Comparison of ENCODE assay signal across 10 cellular contexts in the genomic region with DNA sequence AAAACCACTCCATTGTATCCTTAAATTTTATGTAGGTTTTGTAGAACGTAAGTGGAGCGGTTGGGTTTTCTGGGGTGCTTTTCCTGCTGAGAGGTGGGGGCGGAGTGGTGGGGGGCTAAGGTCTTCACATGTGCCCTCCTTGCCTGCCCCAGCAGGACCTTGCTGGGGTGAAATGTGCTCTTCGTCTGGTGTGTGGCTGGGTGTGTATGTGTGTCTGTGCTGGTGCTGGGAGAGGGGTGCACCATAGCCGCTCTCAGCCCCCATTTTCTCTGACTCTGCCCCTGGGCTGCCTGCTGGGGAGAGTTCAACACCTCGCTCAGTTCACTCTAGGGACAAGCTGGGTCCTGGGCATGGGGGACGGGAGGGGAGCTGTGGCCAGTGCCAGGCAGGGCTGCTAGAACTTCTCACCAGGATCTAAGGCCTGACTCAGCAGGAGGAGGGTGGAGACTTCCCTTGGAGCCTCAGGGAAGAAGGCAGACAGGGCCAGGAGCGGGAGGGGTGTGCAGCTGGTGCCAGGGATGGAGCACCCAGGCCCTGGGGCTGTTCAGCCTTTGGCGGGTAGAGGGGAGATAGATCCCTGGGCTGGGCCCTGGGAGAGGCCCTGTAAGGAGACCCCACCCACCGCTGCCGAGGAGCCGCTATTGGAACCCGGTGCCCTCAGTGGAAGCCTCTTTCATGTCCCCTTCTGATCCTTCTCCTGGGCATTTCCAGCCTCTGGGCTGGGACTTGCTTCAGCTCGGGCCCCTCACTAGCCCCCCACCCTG. TPM values are rescaled to one million over a fixed set of nuclear protein-coding genes. Genes with fewer than 3 reads are reported as not detected.
DNase-seq lines count a peak whose midpoint lies in the region; ATAC-seq and TF ChIP-seq lines count a peak whose summit lies in the region.
"Had no signal": no experiment of that assay in that cellular context is flagged by ENCODE, and none has a peak within 500 bp of the region (broad histone marks: within the 10 kb centered on the region; RNA-seq: fewer than 3 reads in every experiment).

No MANE protein-coding gene starts in this region.

- H3K27ac Mint-ChIP-seq in neural progenitor cell: no peak overlapping the region
- H3K27ac Mint-ChIP-seq: H9 had no signal

- H3K4me2 ChIP-seq in PC-3 (ENCODE audit: low read length) (peak overlapping the region; percentile 35), neural progenitor cell (no peak overlapping the region)

- H3K9ac ChIP-seq in PC-3 (ENCODE audit: low read length) (no peak overlapping the region), neural progenitor cell (no peak overlapping the region)

- peak overlapping the region; percentile 36 for H3K4me3 Mint-ChIP-seq in neural progenitor cell

- H3K36me3 ChIP-seq in PC-3 (ENCODE audit: low read depth, low read length) (no peaks in the 10 kb centered on the region), neural progenitor cell (no peaks in the 10 kb centered on the region)
- H3K36me3 ChIP-seq: vagina had no signal

- POLR2A ChIA-PET in PC-3 (lab: Charles Lee; ENCODE audit: unreplicated experiment): no interaction called here

- BruUV-seq in PC-3 (replicated peaks; lab: Mats Ljungman, UMichigan): no TSS peak

- no peaks in the 10 kb centered on the region for H3K36me3 Mint-ChIP-seq in neural progenitor cell

- H2AFZ ChIP-seq in PC-3 (ENCODE audit: low read length) (0 out of 2 replicates have a peak overlapping the region, but pooled peaks have one; percentile 9), neural progenitor cell (replicated peaks) (no peak overlapping the region)

- H3F3A ChIP-seq in PC-3 (ENCODE audit: low read length, unreplicated experiment): peaks cover 5% of the 10 kb centered on the region
- H3F3A ChIP-seq in neural progenitor cell (ENCODE audit: low read depth): peaks cover 23% of the 10 kb centered on the region

- peaks cover 6% of the 10 kb centered on the region for H3K4me1 Mint-ChIP-seq in neural progenitor cell

- no peak for TF ChIP-seq CTCF in PC-3 (conservative IDR thresholded peaks at IDR 0.05; ENCODE audit: low read depth, low read length)
- TF ChIP-seq CTCF in neural progenitor cell (IDR thresholded peaks at IDR 0.05): no peak

- ATAC-seq in PC-3 (peak; percentile 91), GM21381 (IDR thresholded peaks at IDR 0.05; ENCODE audit: unreplicated experiment) (no peak), GM18519 (IDR thresholded peaks at IDR 0.05; ENCODE audit: low FRiP score, unreplicated experiment) (no peak), GM19328 (IDR thresholded peaks at IDR 0.05; ENCODE audit: unreplicated experiment) (no peak)

- CTCF ChIA-PET in PC-3 (lab: Charles Lee): interaction anchor here (0.5 to 0.7 kb wide), 2 partner anchors 9 to 172 kb away, joined by 3 read pairs; no protein-coding TSS in a partner anchor

- H3K79me2 ChIP-seq in PC-3 (ENCODE audit: low read length): no peaks in the 10 kb centered on the region
- H3K79me2 ChIP-seq in neural progenitor cell (ENCODE audit: low read depth): no peaks in the 10 kb centered on the region

- no peaks in the 10 kb centered on the region for H3K9me3 Mint-ChIP-seq in neural progenitor cell

- H4K20me1 ChIP-seq in PC-3 (ENCODE audit: low read length): no peaks in the 10 kb centered on the region
- H4K20me1 ChIP-seq in neural progenitor cell (ENCODE audit: low read depth): peaks cover 19% of the 10 kb centered on the region

- H3K4me3 ChIP-seq in PC-3 (ENCODE audit: low read length) (no peak overlapping the region), neural progenitor cell (no peak overlapping the region)
- H3K4me3 ChIP-seq: vagina had no signal

- H3K9me3 ChIP-seq in PC-3 (ENCODE audit: low read length): no peaks in the 10 kb centered on the region
- no peaks in the 10 kb centered on the region for H3K9me3 ChIP-seq in neural progenitor cell (ENCODE audit: low read depth)
- H3K9me3 ChIP-seq: vagina had no signal

- H3K27ac ChIP-seq in PC-3 (ENCODE audit: low read length) (peak overlapping the region; percentile 31), epithelial cell of prostate (no peak overlapping the region), neural progenitor cell (no peak overlapping the region)
- H3K27ac ChIP-seq: vagina had no signal

- peaks cover 26% of the 10 kb centered on the region for H3K4me1 ChIP-seq in PC-3 (ENCODE audit: insufficient read depth, low read length)
- peaks cover 5% of the 10 kb centered on the region for H3K4me1 ChIP-seq in neural progenitor cell

- no peaks in the 10 kb centered on the region for H3K27me3 ChIP-seq in PC-3 (ENCODE audit: low read length)
- H3K27me3 ChIP-seq in neural progenitor cell: peaks cover 100% of the 10 kb centered on the region
- H3K27me3 ChIP-seq: vagina had no signal

- intact Hi-C loops in PC-3 (cut with micrococcal nuclease): no loop called here

- no peaks in the 10 kb centered on the region for H3K9me2 ChIP-seq in PC-3 (replicated peaks; ENCODE audit: low read length)

- DNase-seq in EH (ENCODE audit: low read depth): peak; percentile 71
- DNase-seq in PC-3: peak; percentile 83
- peak; percentile 18 for DNase-seq in epithelial cell of prostate (ENCODE audit: low read depth, low spot score)
- DNase-seq in neural progenitor cell (ENCODE audit: low spot score): no peak
- DNase-seq in central memory CD4-positive, alpha-beta T cell: no peak
- DNase-seq: H9 had no signal

- H3K27me3 Mint-ChIP-seq in neural progenitor cell (ENCODE audit: insufficient read depth, low read depth): peaks cover 67% of the 10 kb centered on the region

RNA-seq across cellular contexts. Expression of gene SOX18, which starts 4.8 kb away (rescaled TPM):
- total RNA-seq in PC-3 (2014; rRNA removed): 1.1 and 1.5 TPM in 2 replicates
- total RNA-seq in neural progenitor cell (ENCODE audit: low replicate concordance): not detected in 2 replicates

RNA-seq across cellular contexts. Expression of gene C20orf204, which starts 8.7 kb away (rescaled TPM):
- 2.1 and 3.4 TPM in 2 replicates for total RNA-seq in PC-3 (2014; rRNA removed)
- total RNA-seq in neural progenitor cell (ENCODE audit: low replicate concordance): 0.04 and 0.96 TPM in 2 replicates

RNA-seq across cellular contexts. Expression of gene TCEA2, which starts 18.3 kb away (rescaled TPM):
- total RNA-seq in PC-3 (2014; rRNA removed) (19.1 and 23.4 TPM in 2 replicates), neural progenitor cell (ENCODE audit: low replicate concordance) (23.2 and 51.2 TPM in 2 replicates)

RNA-seq across cellular contexts. Expression of gene RGS19, which starts 34.7 kb away (rescaled TPM):
- total RNA-seq in PC-3 (2014; rRNA removed) (43.2 and 54.3 TPM in 2 replicates), neural progenitor cell (ENCODE audit: low replicate concordance) (2.0 and 11.0 TPM in 2 replicates)

RNA-seq across cellular contexts. Expression of gene OPRL1, which starts 35.2 kb away (rescaled TPM):
- total RNA-seq in PC-3 (2014; rRNA removed): 5.6 and 7.4 TPM in 2 replicates
- total RNA-seq in neural progenitor cell (ENCODE audit: low replicate concordance): 1.3 and 3.3 TPM in 2 replicates

Comparison
In these comparisons a context has a peak if more than half of its experiments do, and no peak if none do; other contexts are left out.
1. DNase-seq: peak in EH (single experiment), PC-3 (single experiment) and epithelial cell of prostate (single experiment); none in neural progenitor cell (single experiment) and central memory CD4-positive, alpha-beta T cell (single experiment).